In the genomic region with DNA sequence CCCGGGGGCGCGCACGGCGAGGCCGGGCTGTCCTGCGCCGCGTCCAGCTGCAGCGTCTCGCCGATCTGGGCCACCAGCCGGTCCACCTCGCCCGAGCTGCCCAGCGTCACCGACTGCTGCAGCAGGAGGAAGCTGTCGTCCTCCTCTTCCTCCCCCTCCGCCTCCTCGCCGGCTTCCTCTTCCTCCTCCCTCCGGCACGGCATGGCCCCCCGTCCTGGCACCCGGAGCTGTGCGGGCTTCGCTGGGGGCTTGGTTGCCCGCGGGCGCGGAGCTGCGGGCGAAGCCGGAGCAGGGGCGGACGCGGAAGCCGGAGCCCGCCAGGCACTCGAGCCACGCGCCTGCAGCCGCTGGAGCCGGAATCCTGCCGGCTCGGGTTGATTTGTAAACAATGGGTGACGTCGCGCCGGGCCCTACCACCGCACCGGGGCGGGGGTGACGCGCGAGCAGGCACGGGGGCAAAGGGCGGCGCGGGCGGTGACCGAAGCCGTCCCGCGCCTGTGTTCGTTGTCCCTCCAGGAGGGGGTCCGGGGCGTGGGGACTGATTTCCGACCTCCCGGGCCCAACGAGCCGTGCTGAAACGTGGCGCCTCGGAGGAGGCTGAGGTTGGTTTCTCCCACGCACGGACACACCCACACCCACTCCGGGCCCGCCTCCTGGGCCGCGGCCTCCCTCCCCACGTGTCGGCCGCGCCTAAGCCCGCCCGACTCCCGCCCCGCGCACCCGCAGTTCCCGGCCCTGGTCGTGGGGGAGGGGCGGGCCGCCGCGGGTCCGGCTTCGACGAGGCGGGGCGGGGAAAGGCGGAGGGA, we compare ENCODE assay signal across 1 cellular context.
TF ChIP-seq lines count a peak whose summit lies in the region.

FRAT2 (minus strand) TSS at position 360 of the 806 bp plus-strand sequence; CDS start at position 203, 157 bp downstream.

TF ChIP-seq in HepG2, 621 proteins besides CTCF, POLR2A, EP300 and RAD21 (continued from another document and continues in another):
- TF ChIP-seq ZNF512 (CRISPR knock-in tag; IDR thresholded peaks at IDR 0.05) = 0 out of 2 replicates have a peak, but pooled peaks have one; percentile 20
- peak; percentile 70 for TF ChIP-seq HNRNPK (IDR thresholded peaks at IDR 0.05; ENCODE audit: low read depth, low read length, poor library complexity, severe bottlenecking)
- 0 out of 2 replicates have a peak, but pooled peaks have one; percentile 44 for TF ChIP-seq ZNF839 (CRISPR knock-in tag; IDR thresholded peaks at IDR 0.05; ENCODE audit: borderline replicate concordance)
- peak; percentile 54; the same call in 1 of the 2 replicates for TF ChIP-seq ZNF777 (CRISPR knock-in tag; IDR thresholded peaks at IDR 0.05)
- TF ChIP-seq SPEN (CRISPR knock-in tag; IDR thresholded peaks at IDR 0.05; ENCODE audit: low read depth) = peak; percentile 62; the same call in 1 of the 2 replicates
- no peak; the same call in none of the 2 replicates for TF ChIP-seq ETV6 (CRISPR knock-in tag; conservative IDR thresholded peaks at IDR 0.05)
- peak; percentile 48; the same call in 1 of the 2 replicates for TF ChIP-seq ZNF230 (CRISPR knock-in tag; IDR thresholded peaks at IDR 0.05)
- TF ChIP-seq, protein P1, sequence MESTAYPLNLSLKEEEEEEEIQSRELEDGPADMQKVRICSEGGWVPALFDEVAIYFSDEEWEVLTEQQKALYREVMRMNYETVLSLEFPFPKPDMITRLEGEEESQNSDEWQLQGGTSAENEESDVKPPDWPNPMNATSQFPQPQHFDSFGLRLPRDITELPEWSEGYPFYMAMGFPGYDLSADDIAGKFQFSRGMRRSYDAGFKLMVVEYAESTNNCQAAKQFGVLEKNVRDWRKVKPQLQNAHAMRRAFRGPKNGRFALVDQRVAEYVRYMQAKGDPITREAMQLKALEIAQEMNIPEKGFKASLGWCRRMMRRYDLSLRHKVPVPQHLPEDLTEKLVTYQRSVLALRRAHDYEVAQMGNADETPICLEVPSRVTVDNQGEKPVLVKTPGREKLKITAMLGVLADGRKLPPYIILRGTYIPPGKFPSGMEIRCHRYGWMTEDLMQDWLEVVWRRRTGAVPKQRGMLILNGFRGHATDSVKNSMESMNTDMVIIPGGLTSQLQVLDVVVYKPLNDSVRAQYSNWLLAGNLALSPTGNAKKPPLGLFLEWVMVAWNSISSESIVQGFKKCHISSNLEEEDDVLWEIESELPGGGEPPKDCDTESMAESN (CRISPR knock-in tag; conservative IDR thresholded peaks at IDR 0.05) = peak; percentile 72
- peak; percentile 56; the same call in 1 of the 2 replicates for TF ChIP-seq KAT8 (CRISPR knock-in tag; IDR thresholded peaks at IDR 0.05)
- peak; percentile 78 for TF ChIP-seq SALL1 (CRISPR knock-in tag; IDR thresholded peaks at IDR 0.05)
- TF ChIP-seq MYC (CRISPR knock-in tag; IDR thresholded peaks at IDR 0.05; ENCODE audit: borderline replicate concordance) = peak; percentile 82; the same call in 1 of the 2 replicates
- peak; percentile 50; the same call in 1 of the 2 replicates for TF ChIP-seq HDAC2 (CRISPR knock-in tag; IDR thresholded peaks at IDR 0.05)
- TF ChIP-seq, protein P2, sequence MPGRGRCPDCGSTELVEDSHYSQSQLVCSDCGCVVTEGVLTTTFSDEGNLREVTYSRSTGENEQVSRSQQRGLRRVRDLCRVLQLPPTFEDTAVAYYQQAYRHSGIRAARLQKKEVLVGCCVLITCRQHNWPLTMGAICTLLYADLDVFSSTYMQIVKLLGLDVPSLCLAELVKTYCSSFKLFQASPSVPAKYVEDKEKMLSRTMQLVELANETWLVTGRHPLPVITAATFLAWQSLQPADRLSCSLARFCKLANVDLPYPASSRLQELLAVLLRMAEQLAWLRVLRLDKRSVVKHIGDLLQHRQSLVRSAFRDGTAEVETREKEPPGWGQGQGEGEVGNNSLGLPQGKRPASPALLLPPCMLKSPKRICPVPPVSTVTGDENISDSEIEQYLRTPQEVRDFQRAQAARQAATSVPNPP (CRISPR knock-in tag; IDR thresholded peaks at IDR 0.05) = peak; percentile 57; the same call in 1 of the 2 replicates
- TF ChIP-seq, protein P3, sequence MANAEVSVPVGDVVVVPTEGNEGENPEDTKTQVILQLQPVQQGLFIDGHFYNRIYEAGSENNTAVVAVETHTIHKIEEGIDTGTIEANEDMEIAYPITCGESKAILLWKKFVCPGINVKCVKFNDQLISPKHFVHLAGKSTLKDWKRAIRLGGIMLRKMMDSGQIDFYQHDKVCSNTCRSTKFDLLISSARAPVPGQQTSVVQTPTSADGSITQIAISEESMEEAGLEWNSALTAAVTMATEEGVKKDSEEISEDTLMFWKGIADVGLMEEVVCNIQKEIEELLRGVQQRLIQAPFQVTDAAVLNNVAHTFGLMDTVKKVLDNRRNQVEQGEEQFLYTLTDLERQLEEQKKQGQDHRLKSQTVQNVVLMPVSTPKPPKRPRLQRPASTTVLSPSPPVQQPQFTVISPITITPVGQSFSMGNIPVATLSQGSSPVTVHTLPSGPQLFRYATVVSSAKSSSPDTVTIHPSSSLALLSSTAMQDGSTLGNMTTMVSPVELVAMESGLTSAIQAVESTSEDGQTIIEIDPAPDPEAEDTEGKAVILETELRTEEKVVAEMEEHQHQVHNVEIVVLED (CRISPR knock-in tag; IDR thresholded peaks at IDR 0.05; ENCODE audit: borderline replicate concordance) = peak; percentile 79; the same call in 1 of the 2 replicates
- peak; percentile 47 for TF ChIP-seq TAF15 (IDR thresholded peaks at IDR 0.05; ENCODE audit: low read depth, low read length, poor library complexity, severe bottlenecking)
- peak; percentile 88; the same call in 1 of the 2 replicates for TF ChIP-seq SNAPC2 (CRISPR knock-in tag; IDR thresholded peaks at IDR 0.05)
- TF ChIP-seq CREM (IDR thresholded peaks at IDR 0.05) = peak; percentile 46; the same call in 1 of the 2 replicates
- no peak; the same call in 1 of the 2 replicates for TF ChIP-seq CREM (CRISPR knock-in tag; IDR thresholded peaks at IDR 0.05)
- TF ChIP-seq ZNF124 (CRISPR knock-in tag; IDR thresholded peaks at IDR 0.05) = 0 out of 2 replicates have a peak, but pooled peaks have one; percentile 37
- TF ChIP-seq ONECUT2 (CRISPR knock-in tag; IDR thresholded peaks at IDR 0.05) = no peak
- TF ChIP-seq ZNF296 (CRISPR knock-in tag; conservative IDR thresholded peaks at IDR 0.05) = no peak
- peak; percentile 68; the same call in 1 of the 2 replicates for TF ChIP-seq ZSCAN12 (CRISPR knock-in tag; IDR thresholded peaks at IDR 0.05)
- no peak for TF ChIP-seq NONO (IDR thresholded peaks at IDR 0.05)
- peak; percentile 84 for TF ChIP-seq NONO (CRISPR knock-in tag; conservative IDR thresholded peaks at IDR 0.05)
- TF ChIP-seq ZNF567 (CRISPR knock-in tag; IDR thresholded peaks at IDR 0.05; ENCODE audit: borderline replicate concordance) = peak; percentile 92; the same call in 1 of the 2 replicates
- peak; percentile 83 for TF ChIP-seq SIN3A (IDR thresholded peaks at IDR 0.05; ENCODE audit: borderline replicate concordance, low read depth, low read length)
- TF ChIP-seq ZNF577 (CRISPR knock-in tag; IDR thresholded peaks at IDR 0.05; ENCODE audit: borderline replicate concordance, low read depth) = 0 out of 2 replicates have a peak, but pooled peaks have one; percentile 45
- TF ChIP-seq ADNP (CRISPR knock-in tag; IDR thresholded peaks at IDR 0.05) = no peak
- TF ChIP-seq, protein P4, sequence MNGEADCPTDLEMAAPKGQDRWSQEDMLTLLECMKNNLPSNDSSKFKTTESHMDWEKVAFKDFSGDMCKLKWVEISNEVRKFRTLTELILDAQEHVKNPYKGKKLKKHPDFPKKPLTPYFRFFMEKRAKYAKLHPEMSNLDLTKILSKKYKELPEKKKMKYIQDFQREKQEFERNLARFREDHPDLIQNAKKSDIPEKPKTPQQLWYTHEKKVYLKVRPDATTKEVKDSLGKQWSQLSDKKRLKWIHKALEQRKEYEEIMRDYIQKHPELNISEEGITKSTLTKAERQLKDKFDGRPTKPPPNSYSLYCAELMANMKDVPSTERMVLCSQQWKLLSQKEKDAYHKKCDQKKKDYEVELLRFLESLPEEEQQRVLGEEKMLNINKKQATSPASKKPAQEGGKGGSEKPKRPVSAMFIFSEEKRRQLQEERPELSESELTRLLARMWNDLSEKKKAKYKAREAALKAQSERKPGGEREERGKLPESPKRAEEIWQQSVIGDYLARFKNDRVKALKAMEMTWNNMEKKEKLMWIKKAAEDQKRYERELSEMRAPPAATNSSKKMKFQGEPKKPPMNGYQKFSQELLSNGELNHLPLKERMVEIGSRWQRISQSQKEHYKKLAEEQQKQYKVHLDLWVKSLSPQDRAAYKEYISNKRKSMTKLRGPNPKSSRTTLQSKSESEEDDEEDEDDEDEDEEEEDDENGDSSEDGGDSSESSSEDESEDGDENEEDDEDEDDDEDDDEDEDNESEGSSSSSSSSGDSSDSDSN (CRISPR knock-in tag; IDR thresholded peaks at IDR 0.05) = peak; percentile 82; the same call in 1 of the 2 replicates
- TF ChIP-seq NFAT5 (CRISPR knock-in tag; IDR thresholded peaks at IDR 0.05) = 0 out of 2 replicates have a peak, but pooled peaks have one; percentile 42
- TF ChIP-seq KAT7 (CRISPR knock-in tag; IDR thresholded peaks at IDR 0.05; ENCODE audit: borderline replicate concordance) = peak; percentile 60; the same call in 1 of the 2 replicates
- TF ChIP-seq, protein P5, sequence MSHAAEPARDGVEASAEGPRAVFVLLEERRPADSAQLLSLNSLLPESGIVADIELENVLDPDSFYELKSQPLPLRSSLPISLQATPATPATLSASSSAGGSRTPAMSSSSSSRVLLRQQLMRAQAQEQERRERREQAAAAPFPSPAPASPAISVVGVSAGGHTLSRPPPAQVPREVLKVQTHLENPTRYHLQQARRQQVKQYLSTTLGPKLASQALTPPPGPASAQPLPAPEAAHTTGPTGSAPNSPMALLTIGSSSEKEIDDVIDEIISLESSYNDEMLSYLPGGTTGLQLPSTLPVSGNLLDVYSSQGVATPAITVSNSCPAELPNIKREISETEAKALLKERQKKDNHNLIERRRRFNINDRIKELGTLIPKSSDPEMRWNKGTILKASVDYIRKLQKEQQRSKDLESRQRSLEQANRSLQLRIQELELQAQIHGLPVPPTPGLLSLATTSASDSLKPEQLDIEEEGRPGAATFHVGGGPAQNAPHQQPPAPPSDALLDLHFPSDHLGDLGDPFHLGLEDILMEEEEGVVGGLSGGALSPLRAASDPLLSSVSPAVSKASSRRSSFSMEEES (CRISPR knock-in tag; IDR thresholded peaks at IDR 0.05) = peak; percentile 74; the same call in 1 of the 2 replicates
- 0 out of 2 replicates have a peak, but pooled peaks have one; percentile 13 for TF ChIP-seq CBX5 (CRISPR knock-in tag; IDR thresholded peaks at IDR 0.05; ENCODE audit: borderline replicate concordance)
- 0 out of 2 replicates have a peak, but pooled peaks have one; percentile 65 for TF ChIP-seq ZNF513 (CRISPR knock-in tag; conservative IDR thresholded peaks at IDR 0.05)
- TF ChIP-seq ZNF33B (CRISPR knock-in tag; IDR thresholded peaks at IDR 0.05) = 0 out of 2 replicates have a peak, but pooled peaks have one; percentile 65
- peak; percentile 44; the same call in 1 of the 2 replicates for TF ChIP-seq ZNF138 (CRISPR knock-in tag; IDR thresholded peaks at IDR 0.05; ENCODE audit: low read depth)
